In the genomic region with DNA sequence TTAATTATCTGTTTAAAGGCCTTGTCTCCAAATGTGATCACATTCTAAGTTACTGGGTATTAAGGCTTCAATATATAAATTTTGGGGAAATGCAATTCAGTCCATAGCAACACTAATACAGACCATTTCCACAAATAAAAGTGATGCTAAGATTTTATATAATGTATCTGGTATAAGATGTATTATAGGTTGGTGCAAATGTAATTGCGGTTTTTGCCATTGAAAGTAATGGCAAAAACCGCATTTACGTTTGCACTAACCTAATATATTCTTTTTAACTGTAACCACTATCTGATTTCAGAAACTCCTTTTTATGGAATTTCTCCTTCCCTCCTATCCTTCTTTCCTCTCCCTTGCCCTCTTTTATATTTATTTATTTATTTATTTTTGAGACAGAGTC, we compare ENCODE assay signal across 33 cellular contexts.
DNase-seq lines count a peak whose midpoint lies in the region; ATAC-seq, FAIRE-seq and TF ChIP-seq lines count a peak whose summit lies in the region.
"Had no signal": no experiment of that assay in that cellular context is flagged by ENCODE, and none has a peak within 500 bp of the region (broad histone marks: within the 10 kb centered on the region; RNA-seq: fewer than 3 reads in every experiment).

No MANE protein-coding gene starts in this region.

- no peaks in the 10 kb centered on the region for H3K4me1 Mint-ChIP-seq in activated T-cell treated with anti-CD3 and anti-CD28 coated beads, Interleukin-2, amount 50 U/mL, for 24 hours (ENCODE audit: low read depth)
- H3K4me1 Mint-ChIP-seq: B cell; CD14-positive monocyte; CD4-positive, alpha-beta memory T cell; CD4-positive, CD25-positive, alpha-beta regulatory T cell; CD8-positive, alpha-beta memory T cell had no signal

- POLR2A ChIA-PET in HepG2 (lab: Yijun Ruan, JAX) (no interaction called here), HEK293T (lab: Yijun Ruan, JAX) (no interaction called here)

- H3K27ac ChIP-seq in HepG2 (ENCODE audit: extremely low read length, insufficient read depth, low read length), result no peak overlapping the region
- no peak overlapping the region for H3K27ac ChIP-seq in right lobe of liver
- H3K27ac ChIP-seq: 22Rv1; A549; BLaER1; BLaER1 treated with 17β-estradiol and CSF1 and Interleukin-3, amounts not matched to agents 10 nM and 100 nM; C4-2B had no signal

- H3K27ac Mint-ChIP-seq in activated T-cell treated with anti-CD3 and anti-CD28 coated beads, Interleukin-2, amount 50 U/mL, for 24 hours, result no peak overlapping the region
- H3K27ac Mint-ChIP-seq: B cell; CD14-positive monocyte; CD4-positive, alpha-beta memory T cell; CD4-positive, alpha-beta T cell; CD4-positive, CD25-positive, alpha-beta regulatory T cell; CD8-positive, alpha-beta memory T cell; CD8-positive, alpha-beta T cell had no signal

- no peaks in the 10 kb centered on the region for H3K27me3 ChIP-seq in HepG2 (ENCODE audit: control insufficient read depth in 1 of 2, insufficient read depth in 2 of 2, low read length in 2 of 2)
- H3K27me3 ChIP-seq in right lobe of liver, result no peaks in the 10 kb centered on the region
- H3K27me3 ChIP-seq: BE2C; BLaER1; BLaER1 treated with 17β-estradiol and CSF1 and Interleukin-3, amounts not matched to agents 10 nM and 100 nM had no signal

- TF ChIP-seq EP300 in HepG2 (IDR thresholded peaks at IDR 0.05; ENCODE audit: low read depth in 2 of 2, low read length in 2 of 2) (no peak), HepG2 (CRISPR knock-in tag; IDR thresholded peaks at IDR 0.05; ENCODE audit: borderline replicate concordance) (no peak)

- H3K36me3 ChIP-seq in HepG2 (replicated peaks in 1 of 2; ENCODE audit: control insufficient read depth in 1 of 2, insufficient read depth in 2 of 2, low read length in 2 of 2), result no peaks in the 10 kb centered on the region
- H3K36me3 ChIP-seq in right lobe of liver, result no peaks in the 10 kb centered on the region
- H3K36me3 ChIP-seq: BE2C; BLaER1; BLaER1 treated with 17β-estradiol and CSF1 and Interleukin-3, amounts not matched to agents 10 nM and 100 nM had no signal

- BruUV-seq in HepG2 (replicated peaks; lab: Mats Ljungman, UMichigan), result no TSS peak

- no peak overlapping the region for H3K4me3 Mint-ChIP-seq in activated T-cell treated with anti-CD3 and anti-CD28 coated beads, Interleukin-2, amount 50 U/mL, for 24 hours
- H3K4me3 Mint-ChIP-seq: B cell; CD14-positive monocyte; CD4-positive, alpha-beta memory T cell; CD4-positive, alpha-beta T cell; CD4-positive, CD25-positive, alpha-beta regulatory T cell; CD8-positive, alpha-beta memory T cell; CD8-positive, alpha-beta T cell had no signal

- no peak for DNase-seq in HepG2 (ENCODE audit: low spot score)
- DNase-seq in right lobe of liver, result no peak
- DNase-seq in HEK293T (ENCODE audit: extremely low spot score), result no peak
- DNase-seq in activated T-cell treated with anti-CD3 and anti-CD28 coated beads, Interleukin-2, amount 50 U/mL, for 24 hours, result no peak
- DNase-seq: 8988T; ACHN; AML-193; BE2C; C1 segment of cervical spinal cord; Caco-2; Calu3; CD4-positive, alpha-beta memory T cell; CD4-positive, alpha-beta T cell; CD4-positive, CD25-positive, alpha-beta regulatory T cell; CD8-positive, alpha-beta memory T cell; CD8-positive, alpha-beta T cell; COR-L47; DMS 273 treated with DMSO at 0.1 percent for 48 hours; DMS153; DMS53; DMS79; DMS79 treated with DMSO at 0.1 percent for 48 hours; DND-41; EL had no signal

- H3K9me3 ChIP-seq in HepG2 (ENCODE audit: low read length), result no peaks in the 10 kb centered on the region
- H3K9me3 ChIP-seq in right lobe of liver, result no peaks in the 10 kb centered on the region
- H3K9me3 ChIP-seq: BE2C, BLaER1, Caco-2 had no signal

- H3K9me3 Mint-ChIP-seq in activated T-cell treated with anti-CD3 and anti-CD28 coated beads, Interleukin-2, amount 50 U/mL, for 24 hours, result peaks cover 6% of the 10 kb centered on the region

- H3K9ac ChIP-seq in HepG2 (ENCODE audit: insufficient read depth, low read depth, low read length), result no peak overlapping the region
- H3K9ac ChIP-seq: BLaER1; BLaER1 treated with 17β-estradiol and CSF1 and Interleukin-3, amounts not matched to agents 10 nM and 100 nM had no signal

- no peak overlapping the region for H3K4me3 ChIP-seq in HepG2 (replicated peaks in 1 of 3; ENCODE audit: insufficient read depth in 1 of 3, low read depth in 2 of 3, low read length in 3 of 3)
- no peak overlapping the region for H3K4me3 ChIP-seq in right lobe of liver
- H3K4me3 ChIP-seq: A549; BLaER1; BLaER1 treated with 17β-estradiol and CSF1 and Interleukin-3, amounts not matched to agents 10 nM and 100 nM had no signal

- CTCF ChIA-PET in HepG2 (lab: Yijun Ruan, JAX; ENCODE audit: low intra/inter-chr PET ratio, low total read pairs) (no interaction called here), HEK293T (lab: Yijun Ruan, JAX) (no interaction called here)

- intact Hi-C loops in HepG2 (cut with micrococcal nuclease; ENCODE audit: unreplicated experiment), result no loop called here
- intact Hi-C loops in right lobe of liver (cut with DNase I), result no loop called here

- no peak overlapping the region for H3K4me2 ChIP-seq in HepG2 (ENCODE audit: low read depth, low read length)
- H3K4me2 ChIP-seq: A549; BLaER1; BLaER1 treated with 17β-estradiol and CSF1 and Interleukin-3, amounts not matched to agents 10 nM and 100 nM had no signal

- no peaks in the 10 kb centered on the region for H3K27me3 Mint-ChIP-seq in activated T-cell treated with anti-CD3 and anti-CD28 coated beads, Interleukin-2, amount 50 U/mL, for 24 hours
- H3K27me3 Mint-ChIP-seq: CD4-positive, alpha-beta memory T cell; CD4-positive, alpha-beta T cell; CD4-positive, CD25-positive, alpha-beta regulatory T cell had no signal

- H3K4me1 ChIP-seq in HepG2 (ENCODE audit: insufficient read depth, low read length), result no peaks in the 10 kb centered on the region
- no peaks in the 10 kb centered on the region for H3K4me1 ChIP-seq in right lobe of liver
- H3K4me1 ChIP-seq: A549, BE2C, Caco-2 had no signal

- TF ChIP-seq RAD21 in HepG2 (CRISPR knock-in tag; IDR thresholded peaks at IDR 0.05), result no peak

- TF ChIP-seq CTCF in HepG2 (CRISPR knock-in tag; IDR thresholded peaks at IDR 0.05) (no peak), right lobe of liver (IDR thresholded peaks at IDR 0.05) (no peak)

- WGBS in HepG2 (ENCODE audit: low lambda C conversion rate), result 34% methylated on average over 3 of the region's 3 CpGs
- WGBS in right lobe of liver (ENCODE audit: insufficient coverage, low coverage, low lambda C conversion rate, missing lambda C conversion rate), result 83% methylated on average over 3 of the region's 3 CpGs

- H3K79me2 ChIP-seq in HepG2 (ENCODE audit: insufficient read depth, low read length), result no peaks in the 10 kb centered on the region

- H4K20me1 ChIP-seq in HepG2 (ENCODE audit: insufficient read depth, low read length), result no peaks in the 10 kb centered on the region
- H4K20me1 ChIP-seq: BLaER1; BLaER1 treated with 17β-estradiol and CSF1 and Interleukin-3, amounts not matched to agents 10 nM and 100 nM had no signal

- TF ChIP-seq POLR2A in HepG2 (IDR thresholded peaks at IDR 0.05; ENCODE audit: insufficient read depth in 1 of 2, low read depth in 2 of 2, low read length in 2 of 2) (no peak), right lobe of liver (IDR thresholded peaks at IDR 0.05) (no peak)

- no peak for FAIRE-seq in HepG2 (lab: Jason Lieb, UNC)
- FAIRE-seq: A204.1, A549, D721Med had no signal

- no peaks in the 10 kb centered on the region for H3K36me3 Mint-ChIP-seq in activated T-cell treated with anti-CD3 and anti-CD28 coated beads, Interleukin-2, amount 50 U/mL, for 24 hours (ENCODE audit: low read depth)
- H3K36me3 Mint-ChIP-seq: CD14-positive monocyte; CD4-positive, alpha-beta memory T cell; CD4-positive, CD25-positive, alpha-beta regulatory T cell; CD8-positive, alpha-beta memory T cell; CD8-positive, alpha-beta T cell had no signal

- ATAC-seq in HepG2, result no peak
- ATAC-seq in right lobe of liver, result no peak
- ATAC-seq: A549; CD8-positive, alpha-beta T cell had no signal

- H2AFZ ChIP-seq in HepG2 (ENCODE audit: low read length), result no peak overlapping the region

- in situ Hi-C loops in HepG2 (cut with HindIII; ENCODE audit: extremely low pct_ligation_motif_present, low pct_unique_long_range_greater_than_20kb), result no loop called here

TF ChIP-seq in HEK293T, 16 proteins besides CTCF, POLR2A, EP300 and RAD21:
- TF ChIP-seq HDGF (IDR thresholded peaks at IDR 0.05; ENCODE audit: borderline replicate concordance) (no peak), ELF4 (IDR thresholded peaks at IDR 0.05) (peak; percentile 52; the same call in 1 of the 2 replicates)
